ENCODE assay signal across 8 cellular contexts in the genomic region with DNA sequence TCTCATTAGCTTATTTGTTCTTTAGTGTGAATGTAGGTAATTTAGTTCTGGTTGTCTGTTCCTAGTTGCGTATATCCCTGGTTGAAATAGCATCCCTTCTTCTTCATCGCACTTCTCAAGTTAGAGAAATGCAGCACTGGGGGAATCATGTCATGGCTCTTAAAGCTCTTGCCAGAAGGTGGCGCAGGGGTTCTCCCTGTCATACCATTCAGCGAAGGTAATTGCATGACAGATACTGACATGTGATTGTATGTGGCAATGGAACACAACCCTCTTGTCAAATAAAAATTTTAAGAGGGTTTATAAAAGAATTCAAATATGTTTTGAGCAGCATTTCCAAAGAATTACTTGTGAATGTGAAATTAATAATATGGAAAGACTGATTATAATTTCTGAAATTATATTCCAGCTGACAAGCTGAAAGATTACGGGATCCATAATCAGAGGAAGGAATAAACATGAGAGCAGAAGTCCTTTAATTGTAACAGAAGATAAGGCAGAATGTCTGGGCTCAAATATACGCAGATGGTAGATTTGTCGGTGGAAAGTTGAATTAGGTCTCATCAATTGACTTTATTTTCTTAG.
A peak's percentile ranks its signal among the peaks of the same experiment; 100 is the strongest.
DNase-seq lines count a peak whose midpoint lies in the region; ATAC-seq, FAIRE-seq and TF ChIP-seq lines count a peak whose summit lies in the region.

No MANE protein-coding gene starts in this region.

- DNase-seq in A172 (ENCODE audit: low spot score) (peak; percentile 39), GM12892 (ENCODE audit: insufficient read length) (no peak), NCI-H1048 (lab: John Stamatoyannopoulos, UW) (peak; percentile 53), SK-N-MC (ENCODE audit: low read depth, low spot score) (peak; percentile 18), cerebellar cortex (ENCODE audit: low spot score) (peak; percentile 42)
- DNase-seq in stimulated activated naive CD8-positive, alpha-beta T cell treated with anti-CD3 and anti-CD28 coated beads, Interleukin-15, Interleukin-2, amounts not matched to agents 100 U/mL and 50 U/mL, for 24 hours: peak; percentile 54

- no peak overlapping the region for H3K4me3 ChIP-seq in SK-N-MC
- H3K4me3 ChIP-seq in liver (ENCODE audit: low read depth in 1 of 3, low read length in 3 of 3): no peak overlapping the region

- no peak for TF ChIP-seq POLR2A in GM12892 (IDR thresholded peaks at IDR 0.05; ENCODE audit: low read depth, low read length)

- peak; percentile 92 for ATAC-seq in HG02759 (IDR thresholded peaks at IDR 0.05; ENCODE audit: unreplicated experiment)
- peak; percentile 59 for ATAC-seq in stimulated activated naive CD8-positive, alpha-beta T cell treated with anti-CD3 and anti-CD28 coated beads, Interleukin-15, Interleukin-2, amounts not matched to agents 100 U/mL and 50 U/mL, for 24 hours

- peaks cover 0 to 17% (median 11%) of the 10 kb centered on the region in 4 donors for H3K4me1 ChIP-seq in liver (ENCODE audit: control insufficient read depth in 4 of 4, insufficient read depth in 4 of 4, low read length in 3 of 4)

- no peaks in the 10 kb centered on the region for H3K9me3 ChIP-seq in SK-N-MC (ENCODE audit: low read depth, low read length)
- H3K9me3 ChIP-seq in liver (ENCODE audit: control insufficient read depth in 4 of 4, low read length in 3 of 4): no peaks in the 10 kb centered on the region

- WGBS in liver: 31% methylated on average over 7 of the region's 7 CpGs

- TF ChIP-seq CTCF in liver (IDR thresholded peaks at IDR 0.05; ENCODE audit: low read depth, low read length, missing input control): peak; percentile 82

- H3K27ac ChIP-seq in SK-N-MC: no peak overlapping the region
- no peak overlapping the region for H3K27ac ChIP-seq in liver (ENCODE audit: low read depth in 1 of 2, low read length in 2 of 2)

- FAIRE-seq in GM12892 (lab: Jason Lieb, UNC): peak; percentile 63

- peak; percentile 96 to 99 for TF ChIP-seq RAD21 in liver (IDR thresholded peaks at IDR 0.05)

- H3K36me3 ChIP-seq in SK-N-MC (ENCODE audit: insufficient read depth, low read length): no peaks in the 10 kb centered on the region
- H3K36me3 ChIP-seq in liver (ENCODE audit: control insufficient read depth in 4 of 4, insufficient read depth in 3 of 4, low read depth in 1 of 4, low read length in 3 of 4): no peaks in the 10 kb centered on the region

- H3K27me3 ChIP-seq in liver (ENCODE audit: control insufficient read depth in 4 of 4, insufficient read depth in 4 of 4, low read length in 3 of 4): no peaks in the 10 kb centered on the region

- H3K9ac ChIP-seq in SK-N-MC (ENCODE audit: insufficient read length): no peak overlapping the region
- H3K9ac ChIP-seq in liver (ENCODE audit: low read depth in 1 of 2, low read length in 2 of 2): peak overlapping the region in 1 of 2 donors; percentile 32

TF ChIP-seq in liver, 16 proteins besides CTCF, POLR2A, EP300 and RAD21:
- TF ChIP-seq FOXA2 (IDR thresholded peaks at IDR 0.05): no peak
- no peak for TF ChIP-seq NR2F2 (IDR thresholded peaks at IDR 0.05)
- TF ChIP-seq, protein P1, sequence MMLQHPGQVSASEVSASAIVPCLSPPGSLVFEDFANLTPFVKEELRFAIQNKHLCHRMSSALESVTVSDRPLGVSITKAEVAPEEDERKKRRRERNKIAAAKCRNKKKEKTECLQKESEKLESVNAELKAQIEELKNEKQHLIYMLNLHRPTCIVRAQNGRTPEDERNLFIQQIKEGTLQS (IDR thresholded peaks at IDR 0.05): peak; percentile 16
- TF ChIP-seq, protein P2, sequence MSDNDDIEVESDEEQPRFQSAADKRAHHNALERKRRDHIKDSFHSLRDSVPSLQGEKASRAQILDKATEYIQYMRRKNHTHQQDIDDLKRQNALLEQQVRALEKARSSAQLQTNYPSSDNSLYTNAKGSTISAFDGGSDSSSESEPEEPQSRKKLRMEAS (IDR thresholded peaks at IDR 0.05): no peak
- TF ChIP-seq, protein P3, sequence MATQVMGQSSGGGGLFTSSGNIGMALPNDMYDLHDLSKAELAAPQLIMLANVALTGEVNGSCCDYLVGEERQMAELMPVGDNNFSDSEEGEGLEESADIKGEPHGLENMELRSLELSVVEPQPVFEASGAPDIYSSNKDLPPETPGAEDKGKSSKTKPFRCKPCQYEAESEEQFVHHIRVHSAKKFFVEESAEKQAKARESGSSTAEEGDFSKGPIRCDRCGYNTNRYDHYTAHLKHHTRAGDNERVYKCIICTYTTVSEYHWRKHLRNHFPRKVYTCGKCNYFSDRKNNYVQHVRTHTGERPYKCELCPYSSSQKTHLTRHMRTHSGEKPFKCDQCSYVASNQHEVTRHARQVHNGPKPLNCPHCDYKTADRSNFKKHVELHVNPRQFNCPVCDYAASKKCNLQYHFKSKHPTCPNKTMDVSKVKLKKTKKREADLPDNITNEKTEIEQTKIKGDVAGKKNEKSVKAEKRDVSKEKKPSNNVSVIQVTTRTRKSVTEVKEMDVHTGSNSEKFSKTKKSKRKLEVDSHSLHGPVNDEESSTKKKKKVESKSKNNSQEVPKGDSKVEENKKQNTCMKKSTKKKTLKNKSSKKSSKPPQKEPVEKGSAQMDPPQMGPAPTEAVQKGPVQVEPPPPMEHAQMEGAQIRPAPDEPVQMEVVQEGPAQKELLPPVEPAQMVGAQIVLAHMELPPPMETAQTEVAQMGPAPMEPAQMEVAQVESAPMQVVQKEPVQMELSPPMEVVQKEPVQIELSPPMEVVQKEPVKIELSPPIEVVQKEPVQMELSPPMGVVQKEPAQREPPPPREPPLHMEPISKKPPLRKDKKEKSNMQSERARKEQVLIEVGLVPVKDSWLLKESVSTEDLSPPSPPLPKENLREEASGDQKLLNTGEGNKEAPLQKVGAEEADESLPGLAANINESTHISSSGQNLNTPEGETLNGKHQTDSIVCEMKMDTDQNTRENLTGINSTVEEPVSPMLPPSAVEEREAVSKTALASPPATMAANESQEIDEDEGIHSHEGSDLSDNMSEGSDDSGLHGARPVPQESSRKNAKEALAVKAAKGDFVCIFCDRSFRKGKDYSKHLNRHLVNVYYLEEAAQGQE (IDR thresholded peaks at IDR 0.05): no peak
- no peak for TF ChIP-seq YY1 (IDR thresholded peaks at IDR 0.05)
- no peak for TF ChIP-seq HNF4A (conservative IDR thresholded peaks at IDR 0.05)
- no peak for TF ChIP-seq RXRA (IDR thresholded peaks at IDR 0.05)
- TF ChIP-seq FOXA1 (IDR thresholded peaks at IDR 0.05): no peak
- no peak for TF ChIP-seq EGR1 (IDR thresholded peaks at IDR 0.05; ENCODE audit: low read depth in 2 of 2)
- peak; percentile 47 to 87 for TF ChIP-seq JUND (IDR thresholded peaks at IDR 0.05)
- no peak for TF ChIP-seq GABPA (IDR thresholded peaks at IDR 0.05 in 1 of 2, conservative IDR thresholded peaks at IDR 0.05 in 1 of 2)
- no peak for TF ChIP-seq TAF1 (conservative IDR thresholded peaks at IDR 0.05)
- TF ChIP-seq SP1 (IDR thresholded peaks at IDR 0.05): no peak
- TF ChIP-seq, protein P4, sequence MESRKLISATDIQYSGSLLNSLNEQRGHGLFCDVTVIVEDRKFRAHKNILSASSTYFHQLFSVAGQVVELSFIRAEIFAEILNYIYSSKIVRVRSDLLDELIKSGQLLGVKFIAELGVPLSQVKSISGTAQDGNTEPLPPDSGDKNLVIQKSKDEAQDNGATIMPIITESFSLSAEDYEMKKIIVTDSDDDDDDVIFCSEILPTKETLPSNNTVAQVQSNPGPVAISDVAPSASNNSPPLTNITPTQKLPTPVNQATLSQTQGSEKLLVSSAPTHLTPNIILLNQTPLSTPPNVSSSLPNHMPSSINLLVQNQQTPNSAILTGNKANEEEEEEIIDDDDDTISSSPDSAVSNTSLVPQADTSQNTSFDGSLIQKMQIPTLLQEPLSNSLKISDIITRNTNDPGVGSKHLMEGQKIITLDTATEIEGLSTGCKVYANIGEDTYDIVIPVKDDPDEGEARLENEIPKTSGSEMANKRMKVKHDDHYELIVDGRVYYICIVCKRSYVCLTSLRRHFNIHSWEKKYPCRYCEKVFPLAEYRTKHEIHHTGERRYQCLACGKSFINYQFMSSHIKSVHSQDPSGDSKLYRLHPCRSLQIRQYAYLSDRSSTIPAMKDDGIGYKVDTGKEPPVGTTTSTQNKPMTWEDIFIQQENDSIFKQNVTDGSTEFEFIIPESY (IDR thresholded peaks at IDR 0.05): no peak
